Comparison of ENCODE assay signal across 15 cellular contexts in the genomic region with DNA sequence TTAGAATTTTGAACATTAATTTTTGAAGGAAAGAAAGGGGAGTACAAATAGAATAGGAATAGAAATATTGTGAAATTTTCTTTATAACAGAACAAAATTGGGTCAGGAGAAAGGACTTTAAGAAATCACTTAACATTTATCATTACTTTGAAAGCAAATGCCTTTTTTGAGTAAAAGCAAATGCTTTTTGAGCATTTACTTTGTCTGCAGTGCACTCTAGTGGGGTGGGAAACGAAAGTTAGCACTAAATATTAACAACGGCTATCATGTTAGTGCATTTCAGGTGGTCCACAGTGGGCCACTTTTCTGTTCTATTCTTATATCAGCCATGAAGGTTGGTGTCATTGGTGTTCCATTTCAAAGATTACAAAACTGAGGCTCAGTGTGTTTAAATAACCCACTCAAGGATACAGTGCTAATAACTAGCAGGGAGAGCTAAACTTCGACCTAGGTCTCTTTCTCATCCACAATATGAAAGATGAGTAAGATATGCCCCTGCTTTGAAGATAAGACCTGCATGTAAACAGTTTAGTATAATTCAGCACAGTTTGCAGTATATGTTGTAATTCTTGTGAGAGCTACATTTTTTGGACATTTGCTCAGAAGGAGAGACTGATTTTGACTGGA. TPM values are rescaled to one million over a fixed set of nuclear protein-coding genes. Genes with fewer than 3 reads are reported as not detected.
A peak's percentile ranks its signal among the peaks of the same experiment; 100 is the strongest.
DNase-seq lines count a peak whose midpoint lies in the region; ATAC-seq, FAIRE-seq and TF ChIP-seq lines count a peak whose summit lies in the region.
"Had no signal": no experiment of that assay in that cellular context is flagged by ENCODE, and none has a peak within 500 bp of the region (broad histone marks: within the 10 kb centered on the region; RNA-seq: fewer than 3 reads in every experiment).

No MANE protein-coding gene starts in this region.

- H3K4me1 ChIP-seq in HepG2 (ENCODE audit: insufficient read depth, low read length) (peaks cover 93% of the 10 kb centered on the region), right lobe of liver (peaks cover 2 to 56% (median 13%) of the 10 kb centered on the region in 4 donors), MM.1S (ENCODE audit: low read length) (no peaks in the 10 kb centered on the region)

- H3K4me3 ChIP-seq in HepG2 (replicated peaks in 1 of 3; ENCODE audit: insufficient read depth in 1 of 3, low read depth in 2 of 3, low read length in 3 of 3): no peak overlapping the region
- H3K4me3 ChIP-seq in right lobe of liver: no peak overlapping the region
- no peak overlapping the region for H3K4me3 ChIP-seq in MM.1S (ENCODE audit: low read length)
- H3K4me3 ChIP-seq: GM12878, GM23338 had no signal

- TF ChIP-seq EP300 in HepG2 (IDR thresholded peaks at IDR 0.05; ENCODE audit: low read depth in 2 of 2, low read length in 2 of 2) (peak in 1 of 2 experiments; percentile 76; a peak in 2 of 4 replicates), HepG2 (CRISPR knock-in tag; IDR thresholded peaks at IDR 0.05; ENCODE audit: borderline replicate concordance) (no peak; the same call in 1 of the 2 replicates)

- H3K27me3 ChIP-seq in HepG2 (ENCODE audit: control insufficient read depth in 1 of 2, insufficient read depth in 2 of 2, low read length in 2 of 2) (no peaks in the 10 kb centered on the region), right lobe of liver (no peaks in the 10 kb centered on the region), MM.1S (replicated peaks; ENCODE audit: insufficient read depth, low read length) (no peaks in the 10 kb centered on the region)

- no peaks in the 10 kb centered on the region for H3K9me2 ChIP-seq in MM.1S (replicated peaks; ENCODE audit: insufficient read depth, low read length)

- WGBS in HepG2 (ENCODE audit: low lambda C conversion rate): 43% methylated on average over 3 of the region's 3 CpGs
- WGBS in right lobe of liver (ENCODE audit: insufficient coverage, low coverage, low lambda C conversion rate, missing lambda C conversion rate): 46% methylated on average over 3 of the region's 3 CpGs

- intact Hi-C loops in HepG2 (cut with micrococcal nuclease; ENCODE audit: unreplicated experiment) (no loop called here), right lobe of liver (cut with DNase I) (no loop called here)

- H3F3A ChIP-seq in MM.1S (ENCODE audit: insufficient read depth, low read length): no peaks in the 10 kb centered on the region

- TF ChIP-seq POLR2A in HepG2 (IDR thresholded peaks at IDR 0.05; ENCODE audit: insufficient read depth in 1 of 2, low read depth in 2 of 2, low read length in 2 of 2) (no peak), right lobe of liver (IDR thresholded peaks at IDR 0.05) (no peak)

- peak overlapping the region in 4 of 5 experiments; percentile 6 to 92 (median 71) for H3K27ac Mint-ChIP-seq in brain
- peak overlapping the region in 2 of 3 experiments; percentile 3 to 53 for H3K27ac Mint-ChIP-seq in nephron
- H3K27ac Mint-ChIP-seq: GM23338 had no signal

- H2AFZ ChIP-seq in HepG2 (ENCODE audit: low read length): no peak overlapping the region
- no peak overlapping the region for H2AFZ ChIP-seq in MM.1S (ENCODE audit: low read length)
- H2AFZ ChIP-seq: GM23338 had no signal

- CTCF ChIA-PET in HepG2 (lab: Yijun Ruan, JAX; ENCODE audit: low intra/inter-chr PET ratio, low total read pairs): no interaction called here

- TF ChIP-seq CTCF in HepG2 (CRISPR knock-in tag; IDR thresholded peaks at IDR 0.05) (no peak), right lobe of liver (IDR thresholded peaks at IDR 0.05) (no peak), brain (conservative IDR thresholded peaks at IDR 0.05) (no peak), nephron (IDR thresholded peaks at IDR 0.05; ENCODE audit: unreplicated experiment in 3 of 3) (no peak), MM.1S (IDR thresholded peaks at IDR 0.05; ENCODE audit: low read length) (no peak)

- H3K36me3 Mint-ChIP-seq in brain (no peaks in the 10 kb centered on the region), nephron (ENCODE audit: low read depth) (no peaks in the 10 kb centered on the region)

- H3K4me3 Mint-ChIP-seq in brain (peak overlapping the region in 4 of 5 experiments; percentile 1 to 71 (median 36)), nephron (no peak overlapping the region)
- H3K4me3 Mint-ChIP-seq: GM23338 had no signal

- BruUV-seq in HepG2 (replicated peaks; lab: Mats Ljungman, UMichigan): no TSS peak

- H3K9me3 ChIP-seq in HepG2 (ENCODE audit: low read length): no peaks in the 10 kb centered on the region
- no peaks in the 10 kb centered on the region for H3K9me3 ChIP-seq in right lobe of liver
- no peaks in the 10 kb centered on the region for H3K9me3 ChIP-seq in MM.1S (replicated peaks; ENCODE audit: insufficient read depth, low read length)

- peak overlapping the region; percentile 97 for H3K27ac ChIP-seq in HepG2 (ENCODE audit: extremely low read length, insufficient read depth, low read length)
- peak overlapping the region in 1 of 3 donors; percentile 2 for H3K27ac ChIP-seq in right lobe of liver
- H3K27ac ChIP-seq in MM.1S (ENCODE audit: low read length): no peak overlapping the region

- H3K4me2 ChIP-seq in HepG2 (ENCODE audit: low read depth, low read length) (peak overlapping the region; percentile 52), MM.1S (ENCODE audit: low read depth, low read length) (no peak overlapping the region)

- DNase-seq in HepG2 (ENCODE audit: low spot score): peak; percentile 56
- no peak for DNase-seq in right lobe of liver
- DNase-seq in germinal center (ENCODE audit: low spot score): no peak
- no peak for DNase-seq in MM.1S
- DNase-seq: DND-41, GDM1, KG1, NCI-H1048, NCI-H510A treated with DMSO at 0.1 percent for 48 hours had no signal

- POLR2A ChIA-PET in HepG2 (lab: Yijun Ruan, JAX): interaction anchor here (6.2 kb wide), 1 partner anchor 11 kb away, joined by 115 read pairs; the partner anchor contains the start of gene LRRC8D

- H3K27me3 Mint-ChIP-seq in brain (no peaks in the 10 kb centered on the region), nephron (ENCODE audit: low read depth) (no peaks in the 10 kb centered on the region)

- no peak for FAIRE-seq in HepG2 (lab: Jason Lieb, UNC)
- FAIRE-seq: A204.1, GM12878 had no signal

- H3K4me1 Mint-ChIP-seq in brain (peaks cover 95% of the 10 kb centered on the region), nephron (peaks cover 22% of the 10 kb centered on the region)

- H3K79me2 ChIP-seq in HepG2 (ENCODE audit: insufficient read depth, low read length) (peaks cover 75% of the 10 kb centered on the region), MM.1S (ENCODE audit: low read length) (no peaks in the 10 kb centered on the region)

- ATAC-seq in HepG2 (no peak), right lobe of liver (no peak), GM21447 (IDR thresholded peaks at IDR 0.05; ENCODE audit: unreplicated experiment) (no peak)
- ATAC-seq: GM12878, GM23338 had no signal

- H4K20me1 ChIP-seq in HepG2 (ENCODE audit: insufficient read depth, low read length) (peaks cover 5% of the 10 kb centered on the region; the same call in 1 of the 2 replicates), MM.1S (ENCODE audit: insufficient read depth, low read length) (no peaks in the 10 kb centered on the region)

- H3K36me3 ChIP-seq in HepG2 (replicated peaks in 1 of 2; ENCODE audit: control insufficient read depth in 1 of 2, insufficient read depth in 2 of 2, low read length in 2 of 2): 0 out of 5 replicates have a peak, but pooled peaks cover 0 to 2% of the 10 kb centered on the region in 2 experiments
- no peaks in the 10 kb centered on the region for H3K36me3 ChIP-seq in right lobe of liver
- no peaks in the 10 kb centered on the region for H3K36me3 ChIP-seq in MM.1S (replicated peaks; ENCODE audit: insufficient read depth, low read length)

- H3K9ac ChIP-seq in HepG2 (ENCODE audit: insufficient read depth, low read depth, low read length) (peak overlapping the region; percentile 12; the same call in 1 of the 2 replicates), MM.1S (ENCODE audit: low read length) (no peak overlapping the region)

- H3K9me3 Mint-ChIP-seq in brain (no peaks in the 10 kb centered on the region), nephron (no peaks in the 10 kb centered on the region)
- H3K9me3 Mint-ChIP-seq: GM23338 had no signal

- no peak for TF ChIP-seq RAD21 in HepG2 (CRISPR knock-in tag; IDR thresholded peaks at IDR 0.05)

- in situ Hi-C loops in HepG2 (cut with HindIII; ENCODE audit: extremely low pct_ligation_motif_present, low pct_unique_long_range_greater_than_20kb): no loop called here

TF ChIP-seq in HepG2, 621 proteins besides CTCF, POLR2A, EP300 and RAD21 (continues in another document):
- 0 out of 2 replicates have a peak, but pooled peaks have one; percentile 20 for TF ChIP-seq HMG20A (CRISPR knock-in tag; IDR thresholded peaks at IDR 0.05; ENCODE audit: borderline replicate concordance)
- TF ChIP-seq MLLT10 (CRISPR knock-in tag; IDR thresholded peaks at IDR 0.05): no peak
- TF ChIP-seq ZMYM3 (CRISPR knock-in tag; IDR thresholded peaks at IDR 0.05): peak; percentile 95
- peak; percentile 42; the same call in 1 of the 2 replicates for TF ChIP-seq ZMYM4 (CRISPR knock-in tag; IDR thresholded peaks at IDR 0.05)
- no peak for TF ChIP-seq ARNTL (CRISPR knock-in tag; IDR thresholded peaks at IDR 0.05)

RNA-seq across cellular contexts. Expression of gene LRRC8D, which starts 13.4 kb away (rescaled TPM):
- total RNA-seq in HepG2 (2016; rRNA removed; fragmentation: Illumina TruSeq; extraction: Trizol): 44.6 and 45.5 TPM in 2 replicates
- total RNA-seq in HepG2 (2016; cell fraction: cytosol; rRNA removed; fragmentation: Illumina TruSeq; extraction: Trizol; ENCODE audit: low read depth): 8.5 and 9.3 TPM in 2 replicates
- total RNA-seq in HepG2 (2016; cell fraction: insoluble cytoplasmic fraction; rRNA removed; fragmentation: Illumina TruSeq; extraction: Trizol): 43.8 and 46.2 TPM in 2 replicates
- 33.3 and 37.9 TPM in 2 replicates for total RNA-seq in HepG2 (2016; cell fraction: membrane; rRNA removed; fragmentation: Illumina TruSeq; extraction: Trizol)
- total RNA-seq in HepG2 (2016; cell fraction: nucleus; rRNA removed; fragmentation: Illumina TruSeq; extraction: Trizol): 43.7 and 45.6 TPM in 2 replicates
- 29.9 and 30.0 TPM in 2 replicates for polyA plus RNA-seq in HepG2 (2011; rRNA removed)
- polyA plus RNA-seq in HepG2 (2011; cell fraction: cytosol; rRNA removed): 27.1 and 30.0 TPM in 2 replicates
- 29.5 and 30.7 TPM in 2 replicates for polyA plus RNA-seq in HepG2 (2011; cell fraction: nucleus; rRNA removed)
- 26.8 and 28.6 TPM in 2 replicates for polyA plus RNA-seq in HepG2 (2012)
- 5.8 and 5.9 TPM in 2 replicates for polyA plus RNA-seq in HepG2 (2016; cell fraction: cytosol; fragmentation: Illumina TruSeq; extraction: Trizol; ENCODE audit: low read depth)
- polyA plus RNA-seq in HepG2 (2016; cell fraction: insoluble cytoplasmic fraction; fragmentation: Illumina TruSeq; extraction: Trizol; ENCODE audit: low read depth): 47.0 and 48.7 TPM in 2 replicates
- polyA plus RNA-seq in HepG2 (2016; cell fraction: membrane; fragmentation: Illumina TruSeq; extraction: Trizol; ENCODE audit: low read depth): 20.5 and 21.4 TPM in 2 replicates
- 53.9 and 57.1 TPM in 2 replicates for polyA plus RNA-seq in HepG2 (2016; cell fraction: nucleus; fragmentation: Illumina TruSeq; extraction: Trizol; ENCODE audit: insufficient read depth, low read depth)
- 65.8 and 107 TPM in 2 replicates for polyA minus RNA-seq in HepG2 (2011; rRNA and poly(A)+ RNA removed; ENCODE audit: low replicate concordance)
- polyA minus RNA-seq in HepG2 (2011; cell fraction: cytosol; rRNA and poly(A)+ RNA removed): 26.6 and 33.6 TPM in 2 replicates
- polyA minus RNA-seq in HepG2 (2011; cell fraction: nucleus; rRNA and poly(A)+ RNA removed): 44.2 and 52.0 TPM in 2 replicates
- total RNA-seq in right lobe of liver: 10 to 100 TPM; 11.5 to 22.1 (median 19.3) TPM
- polyA plus RNA-seq in brain (ENCODE audit: insufficient read depth, low read depth, low replicate concordance): 41.7 TPM

Comparison
In these comparisons a context has a peak if more than half of its experiments do, and no peak if none do; other contexts are left out.
1. H3K4me3 Mint-ChIP-seq: peak in brain (4 of 5); none in nephron (0 of 3).